ENCODE assay signal across 8 cellular contexts in genomic region chr16:67164599-67165061, GRCh38. TPM values are rescaled to one million over a fixed set of nuclear protein-coding genes. Genes with fewer than 3 reads are reported as not detected.
DNase-seq lines count a peak whose midpoint lies in the region; ATAC-seq and TF ChIP-seq lines count a peak whose summit lies in the region.

Gene HSF4, plus strand, starts transcription at chr16:67164745. Its CDS starts 67 bp downstream, at chr16:67164812.

- H3K4me3 ChIP-seq in BE2C (ENCODE audit: low read depth, low read length) (peak within 1 kb of the TSS; percentile 64), HUES48 (ENCODE audit: low read depth, low read length) (peak within 1 kb of the TSS; percentile 48), body of pancreas (no peak within 1 kb of the TSS)

- TF ChIP-seq POLR2A in body of pancreas (IDR thresholded peaks at IDR 0.05): peak in 2 of 3 donors; percentile 11 to 29

- peak within 1 kb of the TSS; percentile 62 to 72 for H3K4me3 Mint-ChIP-seq in stimulated activated naive CD8-positive, alpha-beta T cell treated with anti-CD3 and anti-CD28 coated beads, Interleukin-15, amount 100 ng/mL, for 72 hours

- no peaks in the 10 kb centered on the region for H3K9me3 ChIP-seq in BE2C
- no peaks in the 10 kb centered on the region for H3K9me3 ChIP-seq in HUES48 (ENCODE audit: control insufficient read depth, insufficient read depth, low read length)
- no peaks in the 10 kb centered on the region for H3K9me3 ChIP-seq in body of pancreas

- H3K27me3 ChIP-seq in BE2C (no peaks in the 10 kb centered on the region; the same call in 1 of the 2 replicates), HUES48 (ENCODE audit: control insufficient read depth, insufficient read depth, low read length) (peaks cover 99% of the 10 kb centered on the region), body of pancreas (no peaks in the 10 kb centered on the region)

- peaks cover 88% of the 10 kb centered on the region for H3K27me3 Mint-ChIP-seq in stimulated activated naive CD8-positive, alpha-beta T cell treated with anti-CD3 and anti-CD28 coated beads, Interleukin-15, amount 100 ng/mL, for 72 hours

- H3K4me1 ChIP-seq in BE2C (peaks cover 4% of the 10 kb centered on the region), HUES48 (ENCODE audit: control insufficient read depth, insufficient read depth, low read length) (peaks cover 16% of the 10 kb centered on the region), body of pancreas (peaks cover 58% of the 10 kb centered on the region)

- no peaks in the 10 kb centered on the region for H3K9me3 Mint-ChIP-seq in stimulated activated naive CD8-positive, alpha-beta T cell treated with anti-CD3 and anti-CD28 coated beads, Interleukin-15, amount 100 ng/mL, for 72 hours

- no peaks in the 10 kb centered on the region for H3K36me3 ChIP-seq in BE2C
- no peaks in the 10 kb centered on the region for H3K36me3 ChIP-seq in HUES48 (ENCODE audit: control insufficient read depth, insufficient read depth, low read length)
- H3K36me3 ChIP-seq in body of pancreas (replicated peaks in 1 of 2; ENCODE audit: insufficient read depth in 1 of 2, low read depth in 2 of 2): no peaks in the 10 kb centered on the region

- H3K27ac ChIP-seq in HUES48 (ENCODE audit: low read depth, low read length) (no peak within 1 kb of the TSS), body of pancreas (peak within 1 kb of the TSS in 2 of 4 donors; percentile 13 to 20)

- TF ChIP-seq CTCF in BE2C (IDR thresholded peaks at IDR 0.05; ENCODE audit: low read depth, low read length): no peak
- no peak for TF ChIP-seq CTCF in body of pancreas (IDR thresholded peaks at IDR 0.05)

- DNase-seq in BE2C (peak; percentile 57), body of pancreas (peak in 3 of 4 donors; percentile 58 to 64 (median 62)), kidney tubule cell (ENCODE audit: low spot score) (peak; percentile 42), dermis blood vessel endothelial cell (no peak), NCI-H187 (lab: John Stamatoyannopoulos, UW) (no peak)
- no peak for DNase-seq in stimulated activated naive CD8-positive, alpha-beta T cell treated with anti-CD3 and anti-CD28 coated beads, Interleukin-15, amount 100 ng/mL, for 72 hours

- ATAC-seq in body of pancreas: peak; percentile 10
- ATAC-seq in stimulated activated naive CD8-positive, alpha-beta T cell treated with anti-CD3 and anti-CD28 coated beads, Interleukin-15, amount 100 ng/mL, for 72 hours: no peak
- no peak for ATAC-seq in GM18502 (IDR thresholded peaks at IDR 0.05; ENCODE audit: poor library complexity, unreplicated experiment)

- WGBS in body of pancreas, 2 donors: 2% methylated on average over 40 of the region's 41 CpGs; no CpG with 5 or more reads in 1 of the 2 donors

- H3K4me1 Mint-ChIP-seq in stimulated activated naive CD8-positive, alpha-beta T cell treated with anti-CD3 and anti-CD28 coated beads, Interleukin-15, amount 100 ng/mL, for 72 hours: peaks cover 88% of the 10 kb centered on the region

- intact Hi-C loops in body of pancreas (cut with DNase I): no loop called here

- peak within 1 kb of the TSS in 1 of 2 donors; percentile 22 for H3K27ac Mint-ChIP-seq in stimulated activated naive CD8-positive, alpha-beta T cell treated with anti-CD3 and anti-CD28 coated beads, Interleukin-15, amount 100 ng/mL, for 72 hours

- H3K9ac ChIP-seq in HUES48 (ENCODE audit: low read depth, low read length): no peak within 1 kb of the TSS

RNA-seq across cellular contexts. Expression of gene HSF4, which starts in this region (rescaled TPM):
- polyA plus RNA-seq in BE2C (2012; ENCODE audit: insufficient read depth, insufficient read length, low read depth): 37.1 TPM
- total RNA-seq in body of pancreas: 100 to 1,000 TPM in 1 of 2 donors, 10 to 100 TPM in 1; 76.8 to 352 TPM
- 0.65 and 2.0 TPM in 2 replicates for total RNA-seq in dermis blood vessel endothelial cell

Comparison
In these comparisons a context has a peak if more than half of its experiments do, and no peak if none do; other contexts are left out.
1. RNA of gene HSF4 (total RNA-seq): 76.8 to 352 TPM in body of pancreas; 0.65 to 2.0 TPM in dermis blood vessel endothelial cell; every median in the first group is over 10 times any median in the second.
2. DNase-seq: peak in BE2C (single experiment), body of pancreas (3 of 4) and kidney tubule cell (single experiment); none in stimulated activated naive CD8-positive, alpha-beta T cell treated with anti-CD3 and anti-CD28 coated beads, Interleukin-15, amount 100 ng/mL, for 72 hours (0 of 2), dermis blood vessel endothelial cell (single experiment) and NCI-H187 (0 of 2).
3. H3K4me3 ChIP-seq: peak in BE2C (single experiment) and HUES48 (single experiment); none in body of pancreas (0 of 2).